9 cellular contexts compared by ENCODE assay signal in the genomic region with DNA sequence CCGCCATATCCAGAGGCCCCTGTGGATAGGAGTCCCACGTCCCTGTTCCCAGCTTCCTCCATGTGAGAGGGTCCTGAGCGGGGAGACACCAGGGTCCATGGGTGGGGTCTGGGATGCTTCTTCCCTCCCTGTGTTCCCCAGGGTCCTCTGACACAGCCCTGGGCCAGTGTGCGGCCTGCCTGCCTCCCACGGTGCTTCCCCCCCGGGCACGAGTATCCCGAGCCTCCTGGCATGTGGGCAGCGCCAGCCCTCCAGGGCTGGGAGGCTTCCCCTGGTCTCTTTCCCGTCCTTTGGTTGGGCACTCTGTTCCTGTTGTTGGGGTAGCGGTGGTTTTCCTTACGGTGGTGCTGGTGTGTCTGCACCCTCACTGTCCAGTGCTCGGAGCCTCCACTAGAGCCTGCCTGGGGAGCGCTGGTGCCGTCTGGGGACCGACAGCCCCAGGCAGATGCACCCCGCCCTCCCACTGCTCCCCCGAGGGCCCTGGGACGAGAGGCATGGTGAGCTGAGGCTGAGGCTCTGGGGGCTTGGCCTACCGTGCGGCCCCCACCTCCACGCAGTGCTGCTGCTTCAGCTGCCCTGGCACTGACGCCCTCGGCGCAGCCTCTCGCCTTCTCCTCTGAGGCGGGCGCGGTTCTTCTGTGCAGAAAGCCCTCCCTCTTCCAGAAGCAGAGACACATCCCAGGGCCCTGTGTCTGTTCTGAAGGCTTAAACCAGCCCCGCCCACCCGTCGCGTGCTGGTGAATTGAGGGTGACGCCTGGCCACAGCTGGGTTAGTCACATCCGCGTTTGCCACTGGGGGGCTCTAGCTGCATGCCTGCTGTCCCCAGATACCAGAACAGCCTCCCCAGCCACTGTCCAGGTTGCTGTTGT. TPM values are rescaled to one million over a fixed set of nuclear protein-coding genes. Genes with fewer than 3 reads are reported as not detected.
A peak's percentile ranks its signal among the peaks of the same experiment; 100 is the strongest.
DNase-seq lines count a peak whose midpoint lies in the region; ATAC-seq, FAIRE-seq and TF ChIP-seq lines count a peak whose summit lies in the region.
"Had no signal": no experiment of that assay in that cellular context is flagged by ENCODE, and none has a peak within 500 bp of the region (broad histone marks: within the 10 kb centered on the region; RNA-seq: fewer than 3 reads in every experiment).

No MANE protein-coding gene starts in this region.

- H3K4me2 ChIP-seq in keratinocyte (ENCODE audit: control insufficient read depth, extremely low read depth, insufficient read depth, low read depth, low read length) = peak overlapping the region; percentile 3

- 45 to 71% methylated on average over 5 to 28 of the region's 36 CpGs for WGBS in upper lobe of left lung, 2 donors

- no peak overlapping the region for H3K4me3 ChIP-seq in keratinocyte (ENCODE audit: control insufficient read depth in 2 of 3, extremely low read depth in 1 of 3, insufficient read depth in 2 of 3, low read depth in 1 of 3, low read length in 3 of 3)
- no peak overlapping the region for H3K4me3 ChIP-seq in upper lobe of left lung

- H3K9me3 Mint-ChIP-seq in activated T-cell treated with anti-CD3 and anti-CD28 coated beads, Interleukin-2, amount 50 U/mL, for 72 hours = no peaks in the 10 kb centered on the region
- H3K9me3 Mint-ChIP-seq in activated T-cell treated with anti-CD3 and anti-CD28 coated beads, Interleukin-2, amount 50 U/mL, for 24 hours = no peaks in the 10 kb centered on the region
- H3K9me3 Mint-ChIP-seq in activated naive CD4-positive, alpha-beta T cell treated with anti-CD3 and anti-CD28 coated beads, Interleukin-2, amount 50 U/mL, for 24 hours = no peaks in the 10 kb centered on the region
- H3K9me3 Mint-ChIP-seq: stimulated activated naive CD8-positive, alpha-beta T cell treated with anti-CD3 and anti-CD28 coated beads, Interleukin-15, Interleukin-2, amounts not matched to agents 100 ng/mL and 50 ng/mL, for 24 hours had no signal

- peak overlapping the region; percentile 6 for H3K9ac ChIP-seq in keratinocyte (ENCODE audit: control insufficient read depth, extremely low read depth, insufficient read depth, low read length)

- no peaks in the 10 kb centered on the region for H3K79me2 ChIP-seq in keratinocyte (ENCODE audit: control insufficient read depth, insufficient read depth, low read length)

- H3K4me1 Mint-ChIP-seq in activated T-cell treated with anti-CD3 and anti-CD28 coated beads, Interleukin-2, amount 50 U/mL, for 72 hours (ENCODE audit: low read depth) = no peaks in the 10 kb centered on the region
- H3K4me1 Mint-ChIP-seq in activated T-cell treated with anti-CD3 and anti-CD28 coated beads, Interleukin-2, amount 50 U/mL, for 24 hours (ENCODE audit: low read depth) = no peaks in the 10 kb centered on the region
- no peaks in the 10 kb centered on the region for H3K4me1 Mint-ChIP-seq in activated naive CD4-positive, alpha-beta T cell treated with anti-CD3 and anti-CD28 coated beads, Interleukin-2, amount 50 U/mL, for 24 hours

- H4K20me1 ChIP-seq in keratinocyte (ENCODE audit: control insufficient read depth, extremely low read depth, insufficient read depth, low read length) = no peaks in the 10 kb centered on the region

- H3K27ac ChIP-seq in keratinocyte (ENCODE audit: control insufficient read depth, insufficient read depth, low read length) (no peak overlapping the region), upper lobe of left lung (peak overlapping the region in 3 of 4 donors; percentile 15 to 39 (median 18))

- dilution Hi-C loops in keratinocyte (cut with MboI; ENCODE audit: extremely low pct_ligation_motif_present, low sequenced_read_pairs) = no loop called here

- H3K4me3 Mint-ChIP-seq in activated T-cell treated with anti-CD3 and anti-CD28 coated beads, Interleukin-2, amount 50 U/mL, for 72 hours = no peak overlapping the region
- no peak overlapping the region for H3K4me3 Mint-ChIP-seq in activated T-cell treated with anti-CD3 and anti-CD28 coated beads, Interleukin-2, amount 50 U/mL, for 24 hours
- no peak overlapping the region for H3K4me3 Mint-ChIP-seq in activated naive CD4-positive, alpha-beta T cell treated with anti-CD3 and anti-CD28 coated beads, Interleukin-2, amount 50 U/mL, for 24 hours
- H3K4me3 Mint-ChIP-seq: stimulated activated naive CD8-positive, alpha-beta T cell treated with anti-CD3 and anti-CD28 coated beads, Interleukin-15, Interleukin-2, amounts not matched to agents 100 ng/mL and 50 ng/mL, for 24 hours had no signal

- H2AFZ ChIP-seq in keratinocyte (ENCODE audit: control insufficient read depth, low read length) = no peak overlapping the region

- FAIRE-seq in keratinocyte (lab: Jason Lieb, UNC) = peak; percentile 39

- TF ChIP-seq EP300 in upper lobe of left lung (IDR thresholded peaks at IDR 0.05) = no peak

- H3K4me1 ChIP-seq in keratinocyte (ENCODE audit: control insufficient read depth, extremely low read depth, insufficient read depth, low read length) (peaks cover 34% of the 10 kb centered on the region), upper lobe of left lung (peaks cover 3 to 29% (median 14%) of the 10 kb centered on the region in 4 donors)

- peak; percentile 23 to 28 for DNase-seq in activated T-cell treated with anti-CD3 and anti-CD28 coated beads, Interleukin-2, amount 50 U/mL, for 72 hours
- DNase-seq in activated T-cell treated with anti-CD3 and anti-CD28 coated beads, Interleukin-2, amount 50 U/mL, for 24 hours = no peak
- no peak for DNase-seq in keratinocyte (ENCODE audit: low read depth, low spot score)
- peak; percentile 36 to 73 for DNase-seq in upper lobe of left lung
- DNase-seq in kidney tubule cell (ENCODE audit: low spot score) = no peak
- no peak for DNase-seq in activated gamma-delta T cell treated with Interleukin-2 at 50 U/mL for 16 hours

- H3K27me3 ChIP-seq in keratinocyte (ENCODE audit: control insufficient read depth, extremely low read depth, insufficient read depth, low read length) (no peaks in the 10 kb centered on the region), upper lobe of left lung (no peaks in the 10 kb centered on the region)

- H3K36me3 ChIP-seq in keratinocyte (ENCODE audit: control insufficient read depth in 2 of 2, extremely low read depth in 1 of 2, insufficient read depth in 2 of 2, low read length in 2 of 2) = peaks cover 24 to 30% of the 10 kb centered on the region in 2 experiments
- H3K36me3 ChIP-seq in upper lobe of left lung = peaks cover 15 to 92% (median 64%) of the 10 kb centered on the region in 4 donors

- ATAC-seq in activated T-cell treated with anti-CD3 and anti-CD28 coated beads, Interleukin-2, amount 50 U/mL, for 72 hours (replicated peaks in 1 of 2) = peak in 1 of 2 donors; percentile 43
- ATAC-seq in upper lobe of left lung (ENCODE audit: low FRiP score in 2 of 2) (peak in 1 of 2 donors; percentile 77), GM21737 (IDR thresholded peaks at IDR 0.05; ENCODE audit: unreplicated experiment) (no peak)

- H3K36me3 Mint-ChIP-seq in activated T-cell treated with anti-CD3 and anti-CD28 coated beads, Interleukin-2, amount 50 U/mL, for 72 hours (ENCODE audit: insufficient read depth in 2 of 2) = peaks cover 4 to 6% of the 10 kb centered on the region in 2 donors
- H3K36me3 Mint-ChIP-seq in activated T-cell treated with anti-CD3 and anti-CD28 coated beads, Interleukin-2, amount 50 U/mL, for 24 hours (ENCODE audit: low read depth) = peaks cover 93% of the 10 kb centered on the region
- H3K36me3 Mint-ChIP-seq in activated naive CD4-positive, alpha-beta T cell treated with anti-CD3 and anti-CD28 coated beads, Interleukin-2, amount 50 U/mL, for 24 hours = peaks cover 6% of the 10 kb centered on the region

- TF ChIP-seq CTCF in keratinocyte (optimal IDR thresholded peaks at IDR 0.05 in 1 of 3, IDR thresholded peaks at IDR 0.05 in 1 of 3, conservative IDR thresholded peaks at IDR 0.05 in 1 of 3; ENCODE audit: extremely low read depth in 1 of 3, insufficient read depth in 2 of 3, low read length in 3 of 3) = peak in 2 of 3 experiments; percentile 18 to 64
- peak in 2 of 6 experiments; percentile 28 to 37 for TF ChIP-seq CTCF in upper lobe of left lung (IDR thresholded peaks at IDR 0.05)

- no peaks in the 10 kb centered on the region for H3K27me3 Mint-ChIP-seq in activated T-cell treated with anti-CD3 and anti-CD28 coated beads, Interleukin-2, amount 50 U/mL, for 72 hours (ENCODE audit: low read depth)
- no peaks in the 10 kb centered on the region for H3K27me3 Mint-ChIP-seq in activated T-cell treated with anti-CD3 and anti-CD28 coated beads, Interleukin-2, amount 50 U/mL, for 24 hours
- H3K27me3 Mint-ChIP-seq in activated naive CD4-positive, alpha-beta T cell treated with anti-CD3 and anti-CD28 coated beads, Interleukin-2, amount 50 U/mL, for 24 hours = no peaks in the 10 kb centered on the region
- H3K27me3 Mint-ChIP-seq: stimulated activated naive CD8-positive, alpha-beta T cell treated with anti-CD3 and anti-CD28 coated beads, Interleukin-15, Interleukin-2, amounts not matched to agents 100 ng/mL and 50 ng/mL, for 24 hours had no signal

- no peak for TF ChIP-seq POLR2A in upper lobe of left lung (IDR thresholded peaks at IDR 0.05)

- H3K9me1 ChIP-seq in keratinocyte (ENCODE audit: control insufficient read depth, extremely low read depth, insufficient read depth, low read length) = peaks cover 4% of the 10 kb centered on the region

- H3K9me3 ChIP-seq in keratinocyte (ENCODE audit: control insufficient read depth, low read depth, low read length) = no peaks in the 10 kb centered on the region
- H3K9me3 ChIP-seq in upper lobe of left lung = no peaks in the 10 kb centered on the region

- H3K27ac Mint-ChIP-seq in activated T-cell treated with anti-CD3 and anti-CD28 coated beads, Interleukin-2, amount 50 U/mL, for 72 hours = no peak overlapping the region
- no peak overlapping the region for H3K27ac Mint-ChIP-seq in activated T-cell treated with anti-CD3 and anti-CD28 coated beads, Interleukin-2, amount 50 U/mL, for 24 hours
- peak overlapping the region; percentile 70 for H3K27ac Mint-ChIP-seq in activated naive CD4-positive, alpha-beta T cell treated with anti-CD3 and anti-CD28 coated beads, Interleukin-2, amount 50 U/mL, for 24 hours
- H3K27ac Mint-ChIP-seq: stimulated activated naive CD8-positive, alpha-beta T cell treated with anti-CD3 and anti-CD28 coated beads, Interleukin-15, Interleukin-2, amounts not matched to agents 100 ng/mL and 50 ng/mL, for 24 hours had no signal

RNA-seq across cellular contexts. Expression of gene PLEKHJ1, which starts 27.9 kb away (rescaled TPM):
- 10 to 100 TPM; 67.4 to 92.7 TPM for total RNA-seq in activated T-cell treated with anti-CD3 and anti-CD28 coated beads, Interleukin-2, amount 50 U/mL, for 72 hours
- polyA plus RNA-seq in keratinocyte = 36.8 to 53.1 TPM (median 46.8 TPM) in 3 replicates
- polyA plus RNA-seq in keratinocyte (2011; ENCODE audit: low read depth) = 25.8 TPM
- 23.6 and 46.0 TPM in 2 replicates for polyA plus RNA-seq in keratinocyte (2011; cell fraction: cytosol; rRNA removed)
- polyA plus RNA-seq in keratinocyte (2011; cell fraction: nucleus; rRNA removed) = 64.9 and 73.8 TPM in 2 replicates
- polyA plus RNA-seq in keratinocyte (2012; ENCODE audit: low replicate concordance) = 34.3 and 44.2 TPM in 2 replicates
- polyA minus RNA-seq in keratinocyte = 16.2 to 34.2 TPM (median 19.7 TPM) in 3 replicates
- 25.3 TPM for polyA minus RNA-seq in keratinocyte (2011; cell fraction: cytosol; rRNA and poly(A)+ RNA removed)
- polyA minus RNA-seq in keratinocyte (2011; cell fraction: nucleus; rRNA and poly(A)+ RNA removed) = 15.6 and 19.9 TPM in 2 replicates
- 100 to 1,000 TPM in 2 of 6 donors, 10 to 100 TPM in 4; 67.2 to 114 (median 79.3) TPM for total RNA-seq in upper lobe of left lung

RNA-seq across cellular contexts. Expression of gene SF3A2, which starts 28.4 kb away (rescaled TPM):
- total RNA-seq in activated T-cell treated with anti-CD3 and anti-CD28 coated beads, Interleukin-2, amount 50 U/mL, for 72 hours = 100 to 1,000 TPM; 146 to 147 TPM
- 4.7 to 24.1 TPM (median 4.7 TPM) in 3 replicates for polyA plus RNA-seq in keratinocyte
- 41.0 TPM for polyA plus RNA-seq in keratinocyte (2011; ENCODE audit: low read depth)
- polyA plus RNA-seq in keratinocyte (2011; cell fraction: cytosol; rRNA removed) = 6.9 and 16.1 TPM in 2 replicates
- 17.1 and 21.8 TPM in 2 replicates for polyA plus RNA-seq in keratinocyte (2011; cell fraction: nucleus; rRNA removed)
- 40.1 and 59.6 TPM in 2 replicates for polyA plus RNA-seq in keratinocyte (2012; ENCODE audit: low replicate concordance)
- 6.7 to 25.7 TPM (median 7.2 TPM) in 3 replicates for polyA minus RNA-seq in keratinocyte
- 37.4 TPM for polyA minus RNA-seq in keratinocyte (2011; cell fraction: cytosol; rRNA and poly(A)+ RNA removed)
- polyA minus RNA-seq in keratinocyte (2011; cell fraction: nucleus; rRNA and poly(A)+ RNA removed) = 31.1 and 35.7 TPM in 2 replicates
- total RNA-seq in upper lobe of left lung = 100 to 1,000 TPM in 1 of 6 donors, 10 to 100 TPM in 5; 39.8 to 104 (median 70.7) TPM

RNA-seq across cellular contexts. Expression of gene AMH, which starts 40.9 kb away (rescaled TPM):
- total RNA-seq in activated T-cell treated with anti-CD3 and anti-CD28 coated beads, Interleukin-2, amount 50 U/mL, for 72 hours = 1 to 10 TPM; 4.6 to 10.0 TPM
- polyA plus RNA-seq in keratinocyte = 0.02 to 0.15 TPM (median 0.07 TPM) in 3 replicates
- 0.19 TPM for polyA plus RNA-seq in keratinocyte (2011; ENCODE audit: low read depth)
- not detected in 2 replicates for polyA plus RNA-seq in keratinocyte (2011; cell fraction: cytosol; rRNA removed)
- 0.41 and 0.85 TPM in 2 replicates for polyA plus RNA-seq in keratinocyte (2011; cell fraction: nucleus; rRNA removed)
- 0.08 and 0.56 TPM in 2 replicates for polyA plus RNA-seq in keratinocyte (2012; ENCODE audit: low replicate concordance)
- not detected in 3 replicates for polyA minus RNA-seq in keratinocyte
- polyA minus RNA-seq in keratinocyte (2011; cell fraction: cytosol; rRNA and poly(A)+ RNA removed) = not detected
- 0.21 and 0.54 TPM in 2 replicates for polyA minus RNA-seq in keratinocyte (2011; cell fraction: nucleus; rRNA and poly(A)+ RNA removed)
- 1 to 10 TPM; 1.1 to 6.3 (median 3.2) TPM for total RNA-seq in upper lobe of left lung

RNA-seq across cellular contexts. Expression of gene DOT1L, which starts 44.5 kb away (rescaled TPM):
- 10 to 100 TPM; 50.4 to 55.4 TPM for total RNA-seq in activated T-cell treated with anti-CD3 and anti-CD28 coated beads, Interleukin-2, amount 50 U/mL, for 72 hours
- 3.0 to 4.6 TPM (median 3.3 TPM) in 3 replicates for polyA plus RNA-seq in keratinocyte
- 14.9 TPM for polyA plus RNA-seq in keratinocyte (2011; ENCODE audit: low read depth)
- polyA plus RNA-seq in keratinocyte (2011; cell fraction: cytosol; rRNA removed) = 2.0 and 3.4 TPM in 2 replicates
- polyA plus RNA-seq in keratinocyte (2011; cell fraction: nucleus; rRNA removed) = 7.6 and 9.5 TPM in 2 replicates
- 6.4 and 6.8 TPM in 2 replicates for polyA plus RNA-seq in keratinocyte (2012; ENCODE audit: low replicate concordance)
- 6.0 to 24.1 TPM (median 7.4 TPM) in 3 replicates for polyA minus RNA-seq in keratinocyte
- polyA minus RNA-seq in keratinocyte (2011; cell fraction: cytosol; rRNA and poly(A)+ RNA removed) = 5.9 TPM
- polyA minus RNA-seq in keratinocyte (2011; cell fraction: nucleus; rRNA and poly(A)+ RNA removed) = 8.8 and 10.9 TPM in 2 replicates
- 100 to 1,000 TPM in 1 of 6 donors, 10 to 100 TPM in 5; 30.3 to 104 (median 37.2) TPM for total RNA-seq in upper lobe of left lung

RNA-seq across cellular contexts. Expression of gene JSRP1, which starts 48.0 kb away (rescaled TPM):
- 1 to 10 TPM in 1 of 2 donors, under 1 TPM in 1; 0.72 to 1.6 TPM for total RNA-seq in activated T-cell treated with anti-CD3 and anti-CD28 coated beads, Interleukin-2, amount 50 U/mL, for 72 hours
- polyA plus RNA-seq in keratinocyte = not detected in 3 replicates
- polyA plus RNA-seq in keratinocyte (2011; ENCODE audit: low read depth) = not detected
- 0.27 TPM in 1 of 2 replicates, not detected in the other for polyA plus RNA-seq in keratinocyte (2011; cell fraction: cytosol; rRNA removed)
- not detected in 2 replicates for polyA plus RNA-seq in keratinocyte (2011; cell fraction: nucleus; rRNA removed)
- polyA plus RNA-seq in keratinocyte (2012; ENCODE audit: low replicate concordance) = 0.49 and 0.66 TPM in 2 replicates
- not detected in 3 replicates for polyA minus RNA-seq in keratinocyte
- not detected for polyA minus RNA-seq in keratinocyte (2011; cell fraction: cytosol; rRNA and poly(A)+ RNA removed)
- polyA minus RNA-seq in keratinocyte (2011; cell fraction: nucleus; rRNA and poly(A)+ RNA removed) = not detected in 2 replicates
- total RNA-seq in upper lobe of left lung = 1 to 10 TPM in 3 of 6 donors, not detected in 3; 1.2 to 3.7 (median 1.7) TPM

Comparison
In these comparisons a context has a peak if more than half of its experiments do, and no peak if none do; other contexts are left out.
1. DNase-seq: peak in activated T-cell treated with anti-CD3 and anti-CD28 coated beads, Interleukin-2, amount 50 U/mL, for 72 hours (2 of 2) and upper lobe of left lung (2 of 2); none in activated T-cell treated with anti-CD3 and anti-CD28 coated beads, Interleukin-2, amount 50 U/mL, for 24 hours (single experiment), keratinocyte (single experiment), kidney tubule cell (single experiment) and activated gamma-delta T cell treated with Interleukin-2 at 50 U/mL for 16 hours (single experiment).